Comparison of ENCODE assay signal across 8 cellular contexts in genomic region chr20:58388028-58388601, GRCh38. TPM values are rescaled to one million over a fixed set of nuclear protein-coding genes. Genes with fewer than 3 reads are reported as not detected.
DNase-seq lines count a peak whose midpoint lies in the region; ATAC-seq and TF ChIP-seq lines count a peak whose summit lies in the region.

No MANE protein-coding gene starts in this region.

- no peak overlapping the region for H4K91ac ChIP-seq in H9 (ENCODE audit: insufficient read length, low read depth, low read length)

- ATAC-seq in CD4-positive, CD25-positive, alpha-beta regulatory T cell (ENCODE audit: low read depth in 2 of 2), result no peak
- ATAC-seq in GM21447 (IDR thresholded peaks at IDR 0.05; ENCODE audit: unreplicated experiment), result no peak

- TF ChIP-seq CTCF in LNCaP clone FGC (IDR thresholded peaks at IDR 0.05; ENCODE audit: control insufficient read depth, extremely low read depth, insufficient read depth) (no peak), ovary (IDR thresholded peaks at IDR 0.05) (no peak), H9 (conservative IDR thresholded peaks at IDR 0.05) (no peak)

- no peak overlapping the region for H2AK5ac ChIP-seq in H9 (ENCODE audit: insufficient read length, low read length)

- H2BK12ac ChIP-seq in H9 (ENCODE audit: insufficient read length, low read depth, low read length), result no peak overlapping the region

- H3T11ph ChIP-seq in H9 (ENCODE audit: low read length), result no peak overlapping the region

- H2BK120ac ChIP-seq in H9 (ENCODE audit: low read depth, low read length, poor library complexity, severe bottlenecking), result no peak overlapping the region

- peaks cover 23 to 40% (median 32%) of the 10 kb centered on the region in 4 donors for H3K4me1 Mint-ChIP-seq in CD4-positive, CD25-positive, alpha-beta regulatory T cell
- peaks cover 21 to 23% of the 10 kb centered on the region in 2 experiments for H3K4me1 Mint-ChIP-seq in H9

- peaks cover 24% of the 10 kb centered on the region; the same call in 1 of the 2 replicates for H3K79me2 ChIP-seq in H9 (ENCODE audit: insufficient read depth, low read length)

- peaks cover 20% of the 10 kb centered on the region for H3K27me3 Mint-ChIP-seq in CD4-positive, CD25-positive, alpha-beta regulatory T cell
- H3K27me3 Mint-ChIP-seq in H9 (ENCODE audit: low read depth), result peaks cover 3% of the 10 kb centered on the region; the same call in 1 of the 2 replicates

- no peaks in the 10 kb centered on the region for H3K9me3 ChIP-seq in CD4-positive, CD25-positive, alpha-beta regulatory T cell (ENCODE audit: control insufficient read depth in 2 of 2, low read length in 2 of 2)
- H3K9me3 ChIP-seq in endocrine pancreas (ENCODE audit: control insufficient read depth, low read length) (no peaks in the 10 kb centered on the region), ovary (no peaks in the 10 kb centered on the region), H9 (ENCODE audit: control insufficient read depth, low read depth, low read length) (no peaks in the 10 kb centered on the region)

- H3K9ac ChIP-seq in endocrine pancreas (ENCODE audit: control insufficient read depth, insufficient read depth, low read length) (no peak overlapping the region), H9 (ENCODE audit: extremely low read depth, insufficient read length, low read length) (no peak overlapping the region)

- H3K27ac ChIP-seq in CD4-positive, CD25-positive, alpha-beta regulatory T cell (ENCODE audit: insufficient read depth, low read length, poor library complexity, severe bottlenecking), result peak overlapping the region; percentile 99
- H3K27ac ChIP-seq in ovary, result peak overlapping the region in 1 of 2 donors; percentile 66
- H3K27ac ChIP-seq in H9 (ENCODE audit: insufficient read length, low read depth, low read length), result no peak overlapping the region

- H3K36me3 ChIP-seq in CD4-positive, CD25-positive, alpha-beta regulatory T cell (ENCODE audit: control insufficient read depth, insufficient read depth, low read length), result no peaks in the 10 kb centered on the region
- H3K36me3 ChIP-seq in endocrine pancreas (ENCODE audit: control insufficient read depth, insufficient read depth, low read length) (no peaks in the 10 kb centered on the region), ovary (no peaks in the 10 kb centered on the region)

- TF ChIP-seq POLR2A in ovary (IDR thresholded peaks at IDR 0.05), result no peak

- no peak overlapping the region for H3K14ac ChIP-seq in H9 (ENCODE audit: insufficient read depth, low read length)

- H3K23me2 ChIP-seq in H9 (ENCODE audit: insufficient read length, low read depth, low read length, poor library complexity, severe bottlenecking), result peaks cover 8% of the 10 kb centered on the region

- no peak for TF ChIP-seq EP300 in ovary (IDR thresholded peaks at IDR 0.05)

- peaks cover 18% of the 10 kb centered on the region for H3K36me3 Mint-ChIP-seq in CD4-positive, CD25-positive, alpha-beta regulatory T cell
- H3K36me3 Mint-ChIP-seq in H9 (ENCODE audit: insufficient read depth in 1 of 3, low read depth in 3 of 3), result peaks cover 12 to 23% (median 21%) of the 10 kb centered on the region in 3 experiments

- no peak overlapping the region for H2BK20ac ChIP-seq in H9 (ENCODE audit: low read depth, low read length, poor library complexity, severe bottlenecking)

- H3K79me1 ChIP-seq in H9 (ENCODE audit: insufficient read depth, low read depth, low read length, poor library complexity, severe bottlenecking), result peaks cover 4% of the 10 kb centered on the region

- peaks cover 36% of the 10 kb centered on the region for H3K4me1 ChIP-seq in CD4-positive, CD25-positive, alpha-beta regulatory T cell (ENCODE audit: control insufficient read depth, insufficient read depth, low read length, poor library complexity, severe bottlenecking)
- H3K4me1 ChIP-seq in endocrine pancreas (ENCODE audit: control insufficient read depth, insufficient read depth, low read length), result peaks cover 3% of the 10 kb centered on the region
- peaks cover 20% of the 10 kb centered on the region for H3K4me1 ChIP-seq in ovary (ENCODE audit: insufficient read depth)
- H3K4me1 ChIP-seq in H9 (ENCODE audit: insufficient read depth, low read length), result peaks cover 2% of the 10 kb centered on the region; the same call in 1 of the 2 replicates

- 63 to 71% (median 70%) methylated on average over 4 of the region's 4 CpGs for WGBS in ovary, 3 donors
- WGBS in H9 (ENCODE audit: extremely low coverage, insufficient read length, low lambda C conversion rate), result no CpG with 5 or more reads among the region's 4 CpGs

- peaks cover 2% of the 10 kb centered on the region for H3K27me3 ChIP-seq in CD4-positive, CD25-positive, alpha-beta regulatory T cell (ENCODE audit: control insufficient read depth, insufficient read depth, low read length)
- H3K27me3 ChIP-seq in endocrine pancreas (ENCODE audit: control insufficient read depth, insufficient read depth, low read length) (no peaks in the 10 kb centered on the region), ovary (no peaks in the 10 kb centered on the region), H9 (ENCODE audit: insufficient read depth, low read length) (no peaks in the 10 kb centered on the region)

- intact Hi-C loops in ovary (cut with DNase I), result no loop called here

- H3K4me2 ChIP-seq in H9 (ENCODE audit: insufficient read depth, insufficient read length, low read length), result no peak overlapping the region

- no peak overlapping the region for H2BK5ac ChIP-seq in H9 (ENCODE audit: insufficient read length, low read length)

- H2AFZ ChIP-seq in H9 (ENCODE audit: low read length), result no peak overlapping the region

- no peak overlapping the region for H2BK15ac ChIP-seq in H9 (ENCODE audit: low read depth, low read length)

- no peak overlapping the region for H3K18ac ChIP-seq in H9 (ENCODE audit: insufficient read length, low read depth, low read length)

- no peak overlapping the region for H3K23ac ChIP-seq in H9 (ENCODE audit: insufficient read length, low read depth, low read length)

- H3K56ac ChIP-seq in H9 (ENCODE audit: insufficient read length, low read depth, low read length), result no peak overlapping the region

- H3K4ac ChIP-seq in H9 (ENCODE audit: low read depth, low read length), result no peak overlapping the region

- H3K9me3 Mint-ChIP-seq in CD4-positive, CD25-positive, alpha-beta regulatory T cell, result peaks cover 0 to 2% (median 0%) of the 10 kb centered on the region in 7 donors
- 0 out of 5 replicates have a peak, but pooled peaks cover 0 to under 1% of the 10 kb centered on the region in 2 experiments for H3K9me3 Mint-ChIP-seq in H9

- H4K5ac ChIP-seq in H9 (ENCODE audit: insufficient read length, low read depth, low read length), result no peak overlapping the region

- no peak overlapping the region for H4K8ac ChIP-seq in H9 (replicated peaks; ENCODE audit: insufficient read length, low read depth, low read length)

- H3K4me3 Mint-ChIP-seq in CD4-positive, CD25-positive, alpha-beta regulatory T cell, result peak overlapping the region in 3 of 4 donors; percentile 39 to 92 (median 50)
- no peak overlapping the region for H3K4me3 Mint-ChIP-seq in H9

- peaks cover 2% of the 10 kb centered on the region for H4K20me1 ChIP-seq in H9 (ENCODE audit: control insufficient read depth, insufficient read depth, insufficient read length)

- DNase-seq in CD4-positive, CD25-positive, alpha-beta regulatory T cell, result no peak
- no peak for DNase-seq in LNCaP clone FGC (ENCODE audit: low read depth)
- no peak for DNase-seq in ovary
- no peak for DNase-seq in H9
- no peak for DNase-seq in GF-D8 (lab: John Stamatoyannopoulos, UW)
- DNase-seq in HK-2 (ENCODE audit: unreplicated experiment), result no peak

- peak overlapping the region in 2 of 3 donors; percentile 95 to 97 for H3K27ac Mint-ChIP-seq in CD4-positive, CD25-positive, alpha-beta regulatory T cell
- H3K27ac Mint-ChIP-seq in H9, result no peak overlapping the region

- H3K4me3 ChIP-seq in CD4-positive, CD25-positive, alpha-beta regulatory T cell (ENCODE audit: low read depth, low read length), result peak overlapping the region; percentile 89
- H3K4me3 ChIP-seq in LNCaP clone FGC (ENCODE audit: low read depth, low read length), result peak overlapping the region; percentile 49; the same call in 1 of the 2 replicates
- peak overlapping the region; percentile 79 for H3K4me3 ChIP-seq in endocrine pancreas (ENCODE audit: control insufficient read depth, insufficient read depth, low read length)
- H3K4me3 ChIP-seq in ovary, result peak overlapping the region; percentile 65

RNA-seq across cellular contexts. Expression of gene VAPB, which starts 0.9 kb away (rescaled TPM):
- 25.7 TPM for total RNA-seq in CD4-positive, CD25-positive, alpha-beta regulatory T cell
- polyA plus RNA-seq in CD4-positive, CD25-positive, alpha-beta regulatory T cell, result 10 to 100 TPM; 18.9 to 25.2 (median 21.0) TPM
- total RNA-seq in ovary (10 to 100 TPM; 11.8 to 60.5 (median 47.5) TPM), H9 (2021) (64.7 and 65.1 TPM in 2 replicates)
- polyA plus RNA-seq in ovary, result 10 to 100 TPM; 18.3 to 81.6 TPM

Comparison
In these comparisons a context has a peak if more than half of its experiments do, and no peak if none do; other contexts are left out.
1. H3K27ac Mint-ChIP-seq: peak in CD4-positive, CD25-positive, alpha-beta regulatory T cell (2 of 3); none in H9 (0 of 3).
2. H3K4me3 Mint-ChIP-seq: peak in CD4-positive, CD25-positive, alpha-beta regulatory T cell (3 of 4); none in H9 (0 of 2).
3. Peak in every context shown above with its lines, with median percentiles within 50 percentile points of each other: H3K4me3 ChIP-seq.